Comparison of ENCODE assay signal across 7 cellular contexts in genomic region chr1:151945725-151946365, GRCh38. TPM values are rescaled to one million over a fixed set of nuclear protein-coding genes. Genes with fewer than 3 reads are reported as not detected.
DNase-seq lines count a peak whose midpoint lies in the region; ATAC-seq lines count a peak whose summit lies in the region.

No MANE protein-coding gene starts in this region.

- H3K18ac ChIP-seq in mesenchymal stem cell (ENCODE audit: low read depth in 1 of 2, low read length in 2 of 2), result no peak overlapping the region

- no peaks in the 10 kb centered on the region for H3K36me3 Mint-ChIP-seq in activated CD4-positive, alpha-beta T cell treated with anti-CD3 and anti-CD28 coated beads, Interleukin-2, amount 10 ng/mL, durations not matched to agents 7 days and 5 days (ENCODE audit: low read depth)

- H3K9me3 Mint-ChIP-seq in activated CD4-positive, alpha-beta T cell treated with anti-CD3 and anti-CD28 coated beads, Interleukin-2, amount 10 ng/mL, durations not matched to agents 7 days and 5 days, result no peaks in the 10 kb centered on the region

- WGBS in mesenchymal stem cell, result 44% methylated on average over 8 of the region's 8 CpGs

- H3K27me3 ChIP-seq in mesenchymal stem cell (ENCODE audit: control insufficient read depth in 1 of 2, insufficient read depth in 1 of 2, low read length in 2 of 2), result no peaks in the 10 kb centered on the region

- H3K9me3 ChIP-seq in mesenchymal stem cell (ENCODE audit: control insufficient read depth, low read length), result no peaks in the 10 kb centered on the region

- peak overlapping the region; percentile 55 for H3K4me3 Mint-ChIP-seq in activated CD4-positive, alpha-beta T cell treated with anti-CD3 and anti-CD28 coated beads, Interleukin-2, amount 10 ng/mL, durations not matched to agents 7 days and 5 days

- H3K79me1 ChIP-seq in mesenchymal stem cell (replicated peaks; ENCODE audit: low read length, poor library complexity, severe bottlenecking), result no peaks in the 10 kb centered on the region

- POLR2A ChIA-PET in activated CD4-positive, alpha-beta T cell treated with anti-CD3 and anti-CD28 coated beads, Interleukin-2, amount 10 ng/mL, durations not matched to agents 7 days and 5 days (lab: Charles Lee), result no interaction called here

- peak overlapping the region in 1 of 2 experiments; percentile 12 for H3K4me3 ChIP-seq in mesenchymal stem cell (ENCODE audit: insufficient read depth in 1 of 2, low read depth in 1 of 2, low read length in 2 of 2)

- no peak overlapping the region for H2BK5ac ChIP-seq in mesenchymal stem cell (ENCODE audit: low read depth, low read length, poor library complexity, severe bottlenecking)

- no peak overlapping the region for H2BK12ac ChIP-seq in mesenchymal stem cell (ENCODE audit: low read length in 2 of 2)

- no peak overlapping the region for H3K23ac ChIP-seq in mesenchymal stem cell (ENCODE audit: low read length in 2 of 2)

- CTCF ChIA-PET in activated CD4-positive, alpha-beta T cell treated with anti-CD3 and anti-CD28 coated beads, Interleukin-2, amount 10 ng/mL, durations not matched to agents 7 days and 5 days (lab: Charles Lee), result interaction anchor here (0.7 to 1.0 kb wide), 3 partner anchors 10 to 38 kb away, joined by 3 to 4 read pairs (median 3); no protein-coding TSS in a partner anchor

- no peak overlapping the region for H4K8ac ChIP-seq in mesenchymal stem cell (ENCODE audit: low read length)

- no peak overlapping the region for H3K27ac ChIP-seq in mesenchymal stem cell (ENCODE audit: low read length, poor library complexity, severe bottlenecking)

- peaks cover 33% of the 10 kb centered on the region for H3K4me1 Mint-ChIP-seq in activated CD4-positive, alpha-beta T cell treated with anti-CD3 and anti-CD28 coated beads, Interleukin-2, amount 10 ng/mL, durations not matched to agents 7 days and 5 days

- no peak overlapping the region for H3K4me2 ChIP-seq in mesenchymal stem cell (ENCODE audit: low read length, poor library complexity, severe bottlenecking)

- H3K27me3 Mint-ChIP-seq in activated CD4-positive, alpha-beta T cell treated with anti-CD3 and anti-CD28 coated beads, Interleukin-2, amount 10 ng/mL, durations not matched to agents 7 days and 5 days, result peaks cover 2% of the 10 kb centered on the region

- H3K9ac ChIP-seq in mesenchymal stem cell (ENCODE audit: low read length), result peak overlapping the region; percentile 87

- H2AFZ ChIP-seq in mesenchymal stem cell (ENCODE audit: low read depth, low read length), result no peak overlapping the region

- no peak overlapping the region for H3K4ac ChIP-seq in mesenchymal stem cell (ENCODE audit: low read depth in 1 of 2, low read length in 2 of 2)

- H2BK15ac ChIP-seq in mesenchymal stem cell (ENCODE audit: low read depth, poor library complexity, severe bottlenecking), result no peak overlapping the region

- H3K36me3 ChIP-seq in mesenchymal stem cell (ENCODE audit: control insufficient read depth in 1 of 2, insufficient read depth in 2 of 2, low read depth in 1 of 2, low read length in 2 of 2), result no peaks in the 10 kb centered on the region

- H2AK5ac ChIP-seq in mesenchymal stem cell (ENCODE audit: low read length, severe bottlenecking), result no peak overlapping the region

- peak overlapping the region; percentile 91 for H3K27ac Mint-ChIP-seq in activated CD4-positive, alpha-beta T cell treated with anti-CD3 and anti-CD28 coated beads, Interleukin-2, amount 10 ng/mL, durations not matched to agents 7 days and 5 days

- H3K14ac ChIP-seq in mesenchymal stem cell (ENCODE audit: low read length in 2 of 2), result no peak overlapping the region

- ATAC-seq in GM21619 (IDR thresholded peaks at IDR 0.05; ENCODE audit: unreplicated experiment), result peak; percentile 58

- H4K91ac ChIP-seq in mesenchymal stem cell (ENCODE audit: low read length), result no peak overlapping the region

- H2BK120ac ChIP-seq in mesenchymal stem cell (ENCODE audit: low read depth, low read length), result no peak overlapping the region

- peak; percentile 76 for DNase-seq in NCI-H2196 treated with DMSO at 0.1 percent for 48 hours (lab: John Stamatoyannopoulos, UW; ENCODE audit: unreplicated experiment)
- peak; percentile 85 for DNase-seq in activated CD4-positive, alpha-beta T cell treated with anti-CD3 and anti-CD28 coated beads, Interleukin-2, amount 10 ng/mL, durations not matched to agents 7 days and 5 days
- DNase-seq in ecto neural progenitor cell (ENCODE audit: low spot score), result peak; percentile 51
- DNase-seq in mesenchymal stem cell, result peak; percentile 98
- DNase-seq in stimulated activated CD8-positive, alpha-beta memory T cell treated with anti-CD3 and anti-CD28 coated beads, Interleukin-4, amount 100 ng/mL, for 1 hour (ENCODE audit: low read depth in 2 of 2, low spot score in 1 of 2), result peak; percentile 58 to 73
- no peak for DNase-seq in putamen (ENCODE audit: low spot score)

- peaks cover 10% of the 10 kb centered on the region for H3K4me1 ChIP-seq in mesenchymal stem cell (ENCODE audit: control insufficient read depth, insufficient read depth, low read depth, low read length)

RNA-seq across cellular contexts. Expression of gene THEM4, which starts 36.5 kb away (rescaled TPM):
- 10 to 100 TPM; 33.5 to 34.0 TPM for total RNA-seq in activated CD4-positive, alpha-beta T cell treated with anti-CD3 and anti-CD28 coated beads, Interleukin-2, amount 10 ng/mL, durations not matched to agents 7 days and 5 days
- 13.4 TPM for polyA plus RNA-seq in mesenchymal stem cell (2013, experiment 1 of 2)
- polyA plus RNA-seq in mesenchymal stem cell (2013, experiment 2 of 2), result 13.6 TPM

RNA-seq across cellular contexts. Expression of gene S100A10, which starts 47.8 kb away (rescaled TPM):
- total RNA-seq in activated CD4-positive, alpha-beta T cell treated with anti-CD3 and anti-CD28 coated beads, Interleukin-2, amount 10 ng/mL, durations not matched to agents 7 days and 5 days, result 100 to 1,000 TPM; 561 to 662 TPM
- 743 TPM for polyA plus RNA-seq in mesenchymal stem cell (2013, experiment 1 of 2)
- polyA plus RNA-seq in mesenchymal stem cell (2013, experiment 2 of 2), result 740 TPM
